ENCODE assay signal across 15 cellular contexts in the genomic region with DNA sequence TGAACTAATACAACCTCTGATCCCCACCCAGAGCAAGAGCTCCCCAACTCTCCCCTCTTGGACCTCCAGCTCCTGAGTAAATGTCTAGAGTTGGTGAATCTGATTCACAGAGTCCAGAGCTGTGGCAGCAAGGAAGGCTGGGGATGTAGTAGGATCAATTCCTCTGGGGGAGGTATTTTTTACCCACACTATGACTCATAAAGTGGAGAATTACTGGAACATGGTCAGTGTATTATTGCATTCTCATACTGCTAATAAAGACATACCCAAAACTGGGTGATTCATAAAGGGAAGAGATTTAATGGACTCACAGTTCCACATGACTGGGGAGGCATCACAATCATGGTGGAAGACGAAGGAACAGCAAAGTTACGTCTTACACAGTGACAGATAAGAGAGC.
A peak's percentile ranks its signal among the peaks of the same experiment; 100 is the strongest.
DNase-seq lines count a peak whose midpoint lies in the region; ATAC-seq and TF ChIP-seq lines count a peak whose summit lies in the region.
"Had no signal": no experiment of that assay in that cellular context is flagged by ENCODE, and none has a peak within 500 bp of the region (broad histone marks: within the 10 kb centered on the region; RNA-seq: fewer than 3 reads in every experiment).

No MANE protein-coding gene starts in this region.

- DNase-seq in AG04449 (ENCODE audit: low read depth, low spot score) (peak; percentile 74), HPDE6-E6E7 (ENCODE audit: extremely low spot score) (peak; percentile 25), astrocyte of the hippocampus (ENCODE audit: low read depth, low spot score) (peak; percentile 75), iris pigment epithelial cell (ENCODE audit: low read depth) (peak; percentile 92), NCI-H146 (lab: John Stamatoyannopoulos, UW) (no peak), spleen (no peak)
- DNase-seq in activated naive CD8-positive, alpha-beta T cell treated with anti-CD3 and anti-CD28 coated beads, Interleukin-2, amount 50 U/mL, for 24 hours: no peak
- DNase-seq: activated CD8-positive, alpha-beta T cell treated with anti-CD3 and anti-CD28 coated beads, Interleukin-2, amount 10 ng/mL, durations not matched to agents 7 days and 5 days; AML-193; colonic mucosa; DMS79 treated with DMSO at 0.1 percent for 48 hours; heart left ventricle; NCI-H1436 treated with DMSO at 0.1 percent for 48 hours had no signal

- TF ChIP-seq POLR2A in spleen (IDR thresholded peaks at IDR 0.05): no peak

- CTCF ChIA-PET in AG04449 (lab: Yijun Ruan, JAX): interaction anchor here (1.0 kb wide), 1 partner anchor 27 kb away, joined by 4 read pairs; no protein-coding TSS in a partner anchor

- POLR2A ChIA-PET in AG04449 (lab: Yijun Ruan, JAX): interaction anchor here (0.8 kb wide), 1 partner anchor 25 kb away, joined by 3 read pairs; no protein-coding TSS in a partner anchor

- no peak for ATAC-seq in GM18511 (IDR thresholded peaks at IDR 0.05; ENCODE audit: unreplicated experiment)
- no peak for ATAC-seq in activated naive CD8-positive, alpha-beta T cell treated with anti-CD3 and anti-CD28 coated beads, Interleukin-2, amount 50 U/mL, for 24 hours
- ATAC-seq: activated CD8-positive, alpha-beta T cell treated with anti-CD3 and anti-CD28 coated beads, Interleukin-2, amount 10 ng/mL, durations not matched to agents 7 days and 5 days; heart left ventricle had no signal

- H3K27me3 ChIP-seq in spleen (replicated peaks in 1 of 7): no peaks in the 10 kb centered on the region
- H3K27me3 ChIP-seq: colonic mucosa, heart left ventricle, neutrophil had no signal

- no peaks in the 10 kb centered on the region for H3K36me3 Mint-ChIP-seq in activated naive CD8-positive, alpha-beta T cell treated with anti-CD3 and anti-CD28 coated beads, Interleukin-2, amount 50 U/mL, for 24 hours (ENCODE audit: low read depth)

- H3K4me1 Mint-ChIP-seq in activated naive CD8-positive, alpha-beta T cell treated with anti-CD3 and anti-CD28 coated beads, Interleukin-2, amount 50 U/mL, for 24 hours: no peaks in the 10 kb centered on the region

- peaks cover 4% of the 10 kb centered on the region for H3K9me3 Mint-ChIP-seq in activated naive CD8-positive, alpha-beta T cell treated with anti-CD3 and anti-CD28 coated beads, Interleukin-2, amount 50 U/mL, for 24 hours

- intact Hi-C loops in spleen (cut with DNase I; ENCODE audit: low total_unique reads): no loop called here

- no peak overlapping the region for H3K27ac Mint-ChIP-seq in activated naive CD8-positive, alpha-beta T cell treated with anti-CD3 and anti-CD28 coated beads, Interleukin-2, amount 50 U/mL, for 24 hours
- H3K27ac Mint-ChIP-seq: activated CD8-positive, alpha-beta T cell treated with anti-CD3 and anti-CD28 coated beads, Interleukin-2, amount 10 ng/mL, durations not matched to agents 7 days and 5 days had no signal

- no peaks in the 10 kb centered on the region for H3K36me3 ChIP-seq in spleen
- H3K36me3 ChIP-seq: colonic mucosa, heart left ventricle, neutrophil had no signal

- H3K9me3 ChIP-seq in spleen: no peaks in the 10 kb centered on the region
- H3K9me3 ChIP-seq: colonic mucosa, heart left ventricle, neutrophil had no signal

- no peaks in the 10 kb centered on the region for H3K27me3 Mint-ChIP-seq in activated naive CD8-positive, alpha-beta T cell treated with anti-CD3 and anti-CD28 coated beads, Interleukin-2, amount 50 U/mL, for 24 hours

- TF ChIP-seq CTCF in AG04449 (IDR thresholded peaks at IDR 0.05; ENCODE audit: insufficient read depth, low read length, missing control alignments): no peak
- no peak for TF ChIP-seq CTCF in spleen (IDR thresholded peaks at IDR 0.05 in 8 of 11, conservative IDR thresholded peaks at IDR 0.05 in 3 of 11)

- no peaks in the 10 kb centered on the region for H3K4me1 ChIP-seq in spleen
- H3K4me1 ChIP-seq: colonic mucosa, heart left ventricle had no signal

- H3K4me3 ChIP-seq in AG04449 (ENCODE audit: low read depth, low read length) (no peak overlapping the region), spleen (no peak overlapping the region)
- H3K4me3 ChIP-seq: colonic mucosa, heart left ventricle had no signal

- WGBS in spleen, 5 donors: 81 to 93% (median 88%) methylated on average over 2 of the region's 2 CpGs

- no peak overlapping the region for H3K4me3 Mint-ChIP-seq in activated naive CD8-positive, alpha-beta T cell treated with anti-CD3 and anti-CD28 coated beads, Interleukin-2, amount 50 U/mL, for 24 hours
- H3K4me3 Mint-ChIP-seq: activated CD8-positive, alpha-beta T cell treated with anti-CD3 and anti-CD28 coated beads, Interleukin-2, amount 10 ng/mL, durations not matched to agents 7 days and 5 days had no signal

- no peak overlapping the region for H3K27ac ChIP-seq in spleen
- H3K27ac ChIP-seq: colonic mucosa, heart left ventricle, neutrophil had no signal

Comparison
In these comparisons a context has a peak if more than half of its experiments do, and no peak if none do; other contexts are left out.
1. DNase-seq: peak in AG04449 (single experiment), HPDE6-E6E7 (single experiment), astrocyte of the hippocampus (single experiment) and iris pigment epithelial cell (single experiment); none in NCI-H146 (single experiment), spleen (single experiment) and activated naive CD8-positive, alpha-beta T cell treated with anti-CD3 and anti-CD28 coated beads, Interleukin-2, amount 50 U/mL, for 24 hours (single experiment).